Comparison of ENCODE assay signal across 25 cellular contexts in the genomic region with DNA sequence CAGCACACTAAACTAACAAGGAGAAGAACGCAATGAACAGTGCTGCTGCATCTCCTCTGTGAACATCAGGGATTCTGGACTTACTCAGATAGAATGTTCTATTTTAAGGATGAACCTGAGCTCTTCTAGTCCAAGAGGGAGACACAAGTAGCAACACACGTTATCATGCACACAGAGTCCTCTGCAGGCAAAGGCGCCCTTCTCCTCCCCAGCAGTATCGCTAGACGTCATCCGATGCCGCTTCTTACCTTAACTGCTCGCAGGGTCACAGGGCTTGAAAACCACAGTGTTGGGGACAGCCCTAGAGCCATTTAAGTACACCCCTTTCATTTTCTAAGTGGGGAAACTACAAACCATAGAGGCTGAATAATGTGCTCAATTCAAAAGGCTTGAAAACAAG.
DNase-seq lines count a peak whose midpoint lies in the region; ATAC-seq and TF ChIP-seq lines count a peak whose summit lies in the region.
"Had no signal": no experiment of that assay in that cellular context is flagged by ENCODE, and none has a peak within 500 bp of the region (broad histone marks: within the 10 kb centered on the region; RNA-seq: fewer than 3 reads in every experiment).

No MANE protein-coding gene starts in this region.

- CTCF ChIA-PET in WTC11 (lab: Charles Lee), result no interaction called here

- H3K4me3 Mint-ChIP-seq in WTC11 (no peak overlapping the region), immature natural killer cell (peak overlapping the region; percentile 7 to 59 (median 46))
- H3K4me3 Mint-ChIP-seq: activated CD8-positive, alpha-beta T cell treated with anti-CD3 and anti-CD28 coated beads for 36 hours; activated naive CD4-positive, alpha-beta T cell treated with anti-CD3 and anti-CD28 coated beads for 36 hours; activated T-helper 1 cell treated with anti-CD3 and anti-CD28 coated beads, Interleukin-12 subunit alpha, Interleukin-12 subunit beta, Interleukin-2, Interleukin-4 antibody, amounts not matched to agents 30 ng/mL and 10 ng/mL and 1 ng/mL, durations not matched to agents 14 hours and 24 hours and 36 hours; H9 had no signal

- H3K9me3 Mint-ChIP-seq in WTC11 (no peaks in the 10 kb centered on the region), immature natural killer cell (no peaks in the 10 kb centered on the region)
- H3K9me3 Mint-ChIP-seq: activated CD8-positive, alpha-beta T cell treated with anti-CD3 and anti-CD28 coated beads for 36 hours; activated naive CD4-positive, alpha-beta T cell treated with anti-CD3 and anti-CD28 coated beads for 36 hours; activated T-helper 1 cell treated with anti-CD3 and anti-CD28 coated beads, Interleukin-12 subunit alpha, Interleukin-12 subunit beta, Interleukin-2, Interleukin-4 antibody, amounts not matched to agents 30 ng/mL and 10 ng/mL and 1 ng/mL, durations not matched to agents 14 hours and 24 hours and 36 hours; H9 had no signal

- TF ChIP-seq POLR2A in gastrocnemius medialis (IDR thresholded peaks at IDR 0.05), result no peak

- H3K9me3 ChIP-seq in gastrocnemius medialis, result no peaks in the 10 kb centered on the region
- H3K9me3 ChIP-seq: A549, adrenal gland, sigmoid colon, thyroid gland had no signal

- ATAC-seq in WTC11 (0 out of 2 replicates have a peak, but pooled peaks have one; percentile 38), gastrocnemius medialis (peak; percentile 91 to 92), sciatic nerve (no peak), GM19397 (IDR thresholded peaks at IDR 0.05; ENCODE audit: unreplicated experiment) (no peak)
- ATAC-seq: A549; activated CD8-positive, alpha-beta T cell treated with anti-CD3 and anti-CD28 coated beads for 36 hours had no signal

- H3K27ac ChIP-seq in gastrocnemius medialis, result peak overlapping the region in 1 of 4 donors; percentile 47
- H3K27ac ChIP-seq: A549, adrenal gland, hepatocyte, sigmoid colon, thyroid gland had no signal

- no peak overlapping the region for H3K4me3 ChIP-seq in gastrocnemius medialis
- H3K4me3 ChIP-seq: A549, adrenal gland, hepatocyte, sigmoid colon, thyroid gland had no signal

- in situ Hi-C loops in gastrocnemius medialis (cut with MboI; ENCODE audit: low sequenced_read_pairs in 4 of 4), result no loop called here

- peaks cover 26% of the 10 kb centered on the region for H3K4me1 Mint-ChIP-seq in WTC11
- peaks cover 24 to 54% of the 10 kb centered on the region in 2 donors for H3K4me1 Mint-ChIP-seq in immature natural killer cell

- no peak for TF ChIP-seq CTCF in WTC11 (IDR thresholded peaks at IDR 0.05)
- no peak for TF ChIP-seq CTCF in gastrocnemius medialis (IDR thresholded peaks at IDR 0.05 in 4 of 5, conservative IDR thresholded peaks at IDR 0.05 in 1 of 5)

- H3K4me1 ChIP-seq in gastrocnemius medialis, result peaks cover 10 to 14% of the 10 kb centered on the region in 2 donors
- H3K4me1 ChIP-seq: sigmoid colon had no signal

- H3K36me3 Mint-ChIP-seq in WTC11 (no peaks in the 10 kb centered on the region), immature natural killer cell (peaks cover 7 to 26% (median 16%) of the 10 kb centered on the region in 3 donors)

- intact Hi-C loops in gastrocnemius medialis (cut with DNase I; ENCODE audit: low total_unique reads), result no loop called here
- intact Hi-C loops in sciatic nerve (cut with DNase I), result no loop called here

- peak; percentile 66 for DNase-seq in NCI-H748 (lab: John Stamatoyannopoulos, UW; ENCODE audit: unreplicated experiment)
- no peak for DNase-seq in NCI-H748 treated with DMSO at 0.1 percent for 48 hours (lab: John Stamatoyannopoulos, UW)
- no peak for DNase-seq in WTC11 (ENCODE audit: low spot score)
- peak; percentile 54 to 61 (median 55) for DNase-seq in immature natural killer cell
- peak in 1 of 2 donors; percentile 34 for DNase-seq in gastrocnemius medialis
- no peak for DNase-seq in sciatic nerve (ENCODE audit: low spot score)
- DNase-seq in dermis blood vessel endothelial cell, result no peak
- DNase-seq: activated CD8-positive, alpha-beta memory T cell treated with anti-CD3 and anti-CD28 coated beads, Interleukin-2, amount 50 U/mL, for 48 hours; activated CD8-positive, alpha-beta T cell treated with anti-CD3 and anti-CD28 coated beads for 36 hours; activated naive CD4-positive, alpha-beta T cell treated with anti-CD3 and anti-CD28 coated beads for 36 hours; adrenal gland; H9; Kasumi-1; NCI-H1436 treated with DMSO at 0.1 percent for 48 hours; NCI-H2171 treated with DMSO at 0.1 percent for 48 hours; NCI-H510A treated with DMSO at 0.1 percent for 48 hours; OCI-M1; sigmoid colon; stimulated activated CD4-positive, alpha-beta T cell treated with anti-CD3 and anti-CD28 coated beads, Interleukin-4, amount 100 ng/mL, for 1 hour; T-helper 2 cell; thyroid gland had no signal

- no peaks in the 10 kb centered on the region for H3K27me3 ChIP-seq in gastrocnemius medialis
- H3K27me3 ChIP-seq: adrenal gland, hepatocyte, sigmoid colon, thyroid gland had no signal

- H3K27ac Mint-ChIP-seq in WTC11 (no peak overlapping the region), immature natural killer cell (peak overlapping the region; percentile 51 to 86 (median 72))
- H3K27ac Mint-ChIP-seq: activated CD8-positive, alpha-beta T cell treated with anti-CD3 and anti-CD28 coated beads for 36 hours; activated naive CD4-positive, alpha-beta T cell treated with anti-CD3 and anti-CD28 coated beads for 36 hours; activated T-helper 1 cell treated with anti-CD3 and anti-CD28 coated beads, Interleukin-12 subunit alpha, Interleukin-12 subunit beta, Interleukin-2, Interleukin-4 antibody, amounts not matched to agents 30 ng/mL and 10 ng/mL and 1 ng/mL, durations not matched to agents 14 hours and 24 hours and 36 hours; H9 had no signal

- H3K27me3 Mint-ChIP-seq in WTC11 (ENCODE audit: low read depth) (no peaks in the 10 kb centered on the region; the same call in 1 of the 2 replicates), immature natural killer cell (ENCODE audit: low read depth in 3 of 3) (peaks cover 0 to 4% (median 2%) of the 10 kb centered on the region in 3 donors)
- H3K27me3 Mint-ChIP-seq: activated CD8-positive, alpha-beta T cell treated with anti-CD3 and anti-CD28 coated beads for 36 hours had no signal

- no peaks in the 10 kb centered on the region for H3K36me3 ChIP-seq in gastrocnemius medialis
- H3K36me3 ChIP-seq: adrenal gland, sigmoid colon, thyroid gland had no signal

- POLR2A ChIA-PET in WTC11 (lab: Charles Lee), result no interaction called here

TF ChIP-seq in WTC11, 78 proteins besides CTCF, POLR2A, EP300 and RAD21:
- TF ChIP-seq MXD4 (CRISPR knock-in tag; IDR thresholded peaks at IDR 0.05; ENCODE audit: borderline replicate concordance), result no peak
- no peak for TF ChIP-seq NR1H2 (CRISPR knock-in tag; IDR thresholded peaks at IDR 0.05)
- TF ChIP-seq ZNF396 (CRISPR knock-in tag; IDR thresholded peaks at IDR 0.05; ENCODE audit: borderline replicate concordance), result no peak
- no peak for TF ChIP-seq NFE2L1 (CRISPR knock-in tag; IDR thresholded peaks at IDR 0.05)
- TF ChIP-seq ZNF317 (CRISPR knock-in tag; IDR thresholded peaks at IDR 0.05; ENCODE audit: borderline replicate concordance, low read depth), result no peak
- no peak for TF ChIP-seq MLX (CRISPR knock-in tag; IDR thresholded peaks at IDR 0.05)

Comparison
In these comparisons a context has a peak if more than half of its experiments do, and no peak if none do; other contexts are left out.
1. DNase-seq: peak in NCI-H748 (single experiment) and immature natural killer cell (3 of 3); none in NCI-H748 treated with DMSO at 0.1 percent for 48 hours (single experiment), WTC11 (single experiment), sciatic nerve (single experiment) and dermis blood vessel endothelial cell (single experiment).
2. ATAC-seq: peak in WTC11 (single experiment) and gastrocnemius medialis (2 of 2); none in sciatic nerve (single experiment) and GM19397 (single experiment).